9 cellular contexts compared by ENCODE assay signal in genomic region chr11:75667831-75668507, GRCh38. TPM values are rescaled to one million over a fixed set of nuclear protein-coding genes. Genes with fewer than 3 reads are reported as not detected.
DNase-seq lines count a peak whose midpoint lies in the region; ATAC-seq and TF ChIP-seq lines count a peak whose summit lies in the region.
"Had no signal": no experiment of that assay in that cellular context is flagged by ENCODE, and none has a peak within 500 bp of the region (broad histone marks: within the 10 kb centered on the region; RNA-seq: fewer than 3 reads in every experiment).

No MANE protein-coding gene starts in this region.

- H3K4me3 ChIP-seq in Caco-2 (ENCODE audit: low read depth, low read length) = peak overlapping the region; percentile 69
- no peak overlapping the region for H3K4me3 ChIP-seq in SU-DHL-6 (ENCODE audit: insufficient read depth, low read length, poor library complexity, severe bottlenecking)
- H3K4me3 ChIP-seq in lower lobe of right lung = peak overlapping the region; percentile 63
- H3K4me3 ChIP-seq in subcutaneous abdominal adipose tissue (ENCODE audit: low read depth in 1 of 5, low read length in 5 of 5) = peak overlapping the region; percentile 54 to 73 (median 57)

- CTCF ChIA-PET in Caco-2 (lab: Charles Lee) = interaction anchor here (0.6 to 4.2 kb wide), 8 partner anchors 12 to 388 kb away, joined by 3 to 27 read pairs (median 4); no protein-coding TSS in a partner anchor

- H3K4me1 Mint-ChIP-seq in Caco-2 (ENCODE audit: low read depth, unreplicated experiment) = peaks cover 33% of the 10 kb centered on the region
- peaks cover 8 to 10% of the 10 kb centered on the region in 2 donors for H3K4me1 Mint-ChIP-seq in effector memory CD8-positive, alpha-beta T cell (ENCODE audit: low read depth in 2 of 2)

- ATAC-seq in HG02852 (IDR thresholded peaks at IDR 0.05; ENCODE audit: unreplicated experiment) = peak; percentile 33
- ATAC-seq in effector memory CD8-positive, alpha-beta T cell (replicated peaks) = peak; percentile 67
- peak; percentile 70 to 73 for ATAC-seq in lower lobe of right lung
- no peak for ATAC-seq in GM21717 (IDR thresholded peaks at IDR 0.05; ENCODE audit: unreplicated experiment)

- H3K36me3 ChIP-seq in Caco-2 (ENCODE audit: control insufficient read depth, insufficient read depth, low read length) = no peaks in the 10 kb centered on the region
- H3K36me3 ChIP-seq in SU-DHL-6 (ENCODE audit: low read length) = no peaks in the 10 kb centered on the region
- H3K36me3 ChIP-seq in lower lobe of right lung = no peaks in the 10 kb centered on the region
- H3K36me3 ChIP-seq in subcutaneous abdominal adipose tissue (ENCODE audit: control insufficient read depth in 5 of 5, insufficient read depth in 5 of 5, low read length in 5 of 5) = no peaks in the 10 kb centered on the region

- H3K79me2 ChIP-seq in SU-DHL-6 (ENCODE audit: insufficient read depth, low read length) = no peaks in the 10 kb centered on the region

- H3K27me3 ChIP-seq in Caco-2 (replicated peaks; ENCODE audit: control insufficient read depth, insufficient read depth, low read length) = no peaks in the 10 kb centered on the region
- no peaks in the 10 kb centered on the region for H3K27me3 ChIP-seq in SU-DHL-6 (ENCODE audit: low read length)
- peaks cover 28% of the 10 kb centered on the region for H3K27me3 ChIP-seq in lower lobe of right lung (ENCODE audit: low read depth)
- H3K27me3 ChIP-seq in subcutaneous abdominal adipose tissue (ENCODE audit: control insufficient read depth in 5 of 5, insufficient read depth in 4 of 5, low read length in 5 of 5) = peaks cover 17 to 32% (median 21%) of the 10 kb centered on the region in 5 donors

- BruUV-seq in Caco-2 (replicated peaks; lab: Mats Ljungman, UMichigan) = no TSS peak

- peak overlapping the region; percentile 68 for H3K27ac Mint-ChIP-seq in Caco-2 (ENCODE audit: unreplicated experiment)
- no peak overlapping the region for H3K27ac Mint-ChIP-seq in effector memory CD8-positive, alpha-beta T cell

- no peaks in the 10 kb centered on the region for H4K20me1 ChIP-seq in SU-DHL-6 (ENCODE audit: low read depth, low read length)

- H3K9me2 ChIP-seq in SU-DHL-6 (replicated peaks; ENCODE audit: insufficient read depth, low read length) = no peaks in the 10 kb centered on the region

- peaks cover 41% of the 10 kb centered on the region for H3K4me1 ChIP-seq in Caco-2
- peaks cover 10% of the 10 kb centered on the region for H3K4me1 ChIP-seq in lower lobe of right lung
- H3K4me1 ChIP-seq in subcutaneous abdominal adipose tissue (ENCODE audit: control insufficient read depth in 5 of 5, insufficient read depth in 5 of 5, low read length in 5 of 5) = peaks cover 0 to 20% (median 16%) of the 10 kb centered on the region in 5 donors

- H3K9me3 ChIP-seq in Caco-2 (no peaks in the 10 kb centered on the region), SU-DHL-6 (ENCODE audit: insufficient read depth, low read length) (no peaks in the 10 kb centered on the region), lower lobe of right lung (no peaks in the 10 kb centered on the region), subcutaneous abdominal adipose tissue (ENCODE audit: control insufficient read depth in 5 of 5, low read length in 5 of 5) (no peaks in the 10 kb centered on the region)

- TF ChIP-seq CTCF in Caco-2 (IDR thresholded peaks at IDR 0.05; ENCODE audit: insufficient read depth in 1 of 2, low read depth in 1 of 2, low read length in 1 of 2, severe bottlenecking in 1 of 2, unreplicated experiment in 1 of 2) (no peak), SU-DHL-6 (IDR thresholded peaks at IDR 0.05; ENCODE audit: insufficient read depth, low read length, poor library complexity, severe bottlenecking) (no peak), lower lobe of right lung (IDR thresholded peaks at IDR 0.05) (no peak)

- no peak overlapping the region for H2AFZ ChIP-seq in SU-DHL-6 (ENCODE audit: low read depth, low read length, severe bottlenecking)

- no peaks in the 10 kb centered on the region for H3F3A ChIP-seq in SU-DHL-6 (ENCODE audit: insufficient read depth)

- no peaks in the 10 kb centered on the region for H3K9me3 Mint-ChIP-seq in Caco-2 (ENCODE audit: unreplicated experiment)
- H3K9me3 Mint-ChIP-seq in effector memory CD8-positive, alpha-beta T cell = no peaks in the 10 kb centered on the region

- H3K27me3 Mint-ChIP-seq in Caco-2 (ENCODE audit: insufficient read depth, unreplicated experiment) = no peaks in the 10 kb centered on the region
- peaks cover 79 to 88% of the 10 kb centered on the region in 2 donors for H3K27me3 Mint-ChIP-seq in effector memory CD8-positive, alpha-beta T cell

- peaks cover 16% of the 10 kb centered on the region for H3K36me3 Mint-ChIP-seq in Caco-2 (ENCODE audit: insufficient read depth, unreplicated experiment)
- H3K36me3 Mint-ChIP-seq in effector memory CD8-positive, alpha-beta T cell (ENCODE audit: insufficient read depth) = peaks cover 3% of the 10 kb centered on the region

- intact Hi-C loops in Caco-2 (cut with micrococcal nuclease; ENCODE audit: unreplicated experiment) = loop anchor here (1.0 kb wide), 5 partner anchors 12 to 100 kb away; partner anchors contain the start of gene DGAT2
- intact Hi-C loops in lower lobe of right lung (cut with DNase I) = no loop called here

- H3K27ac ChIP-seq in SU-DHL-6 (ENCODE audit: low read depth, low read length) = no peak overlapping the region
- peak overlapping the region; percentile 60 for H3K27ac ChIP-seq in lower lobe of right lung
- H3K27ac ChIP-seq in subcutaneous abdominal adipose tissue (ENCODE audit: low read depth, low read length) = no peak overlapping the region

- POLR2A ChIA-PET in Caco-2 (lab: Charles Lee) = interaction anchor here (0.6 to 2.0 kb wide), 2 partner anchors 11 to 77 kb away, joined by 4 to 9 read pairs; no protein-coding TSS in a partner anchor

- DNase-seq in Caco-2 (peak; percentile 85 to 90), lower lobe of right lung (peak; percentile 64), SIG-M5 treated with dmso at 0.1 percent for 504 hours (lab: John Stamatoyannopoulos, UW; ENCODE audit: unreplicated experiment) (no peak)
- DNase-seq in effector memory CD8-positive, alpha-beta T cell = peak; percentile 3 to 20 (median 13)

- H3K9ac ChIP-seq in SU-DHL-6 (ENCODE audit: low read length) = no peak overlapping the region
- peak overlapping the region in 2 of 5 donors; percentile 16 to 20 for H3K9ac ChIP-seq in subcutaneous abdominal adipose tissue (ENCODE audit: low read length in 5 of 5)

- H3K4me2 ChIP-seq in SU-DHL-6 (ENCODE audit: low read depth, low read length, poor library complexity, severe bottlenecking) = peak overlapping the region; percentile 14

- peak overlapping the region; percentile 82 for H3K4me3 Mint-ChIP-seq in Caco-2 (ENCODE audit: unreplicated experiment)
- peak overlapping the region; percentile 80 for H3K4me3 Mint-ChIP-seq in effector memory CD8-positive, alpha-beta T cell

RNA-seq across cellular contexts. Expression of gene MAP6, which starts 0.9 kb away (rescaled TPM):
- 22.8 and 27.2 TPM in 2 replicates for total RNA-seq in Caco-2 (2022)
- total RNA-seq in lower lobe of right lung = 10.8 TPM
- total RNA-seq: LHCN-M2 had no signal

RNA-seq across cellular contexts. Expression of gene MOGAT2, which starts 49.7 kb away (rescaled TPM):
- total RNA-seq in Caco-2 (2022) = 0.39 and 0.56 TPM in 2 replicates
- not detected for total RNA-seq in lower lobe of right lung
- total RNA-seq: LHCN-M2 had no signal
